In genomic region chr1:115448282-115449044, GRCh38 we compare ENCODE assay signal across 16 cellular contexts.
DNase-seq lines count a peak whose midpoint lies in the region; ATAC-seq and TF ChIP-seq lines count a peak whose summit lies in the region.
"Had no signal": no experiment of that assay in that cellular context is flagged by ENCODE, and none has a peak within 500 bp of the region (broad histone marks: within the 10 kb centered on the region; RNA-seq: fewer than 3 reads in every experiment).

No MANE protein-coding gene starts in this region.

- H4K5ac ChIP-seq in H9 (ENCODE audit: insufficient read length, low read depth, low read length): no peak overlapping the region

- DNase-seq in NCI-H1417 (lab: John Stamatoyannopoulos, UW) (peak; percentile 13 to 76 (median 52)), NCI-H1417 treated with DMSO at 0.1 percent for 48 hours (lab: John Stamatoyannopoulos, UW) (no peak), left ventricle myocardium superior (no peak), left cardiac atrium (no peak), PC-9 (no peak), H9 (no peak), NCI-H128 (lab: John Stamatoyannopoulos, UW; ENCODE audit: unreplicated experiment) (no peak)
- DNase-seq: CD8-positive, alpha-beta T cell; COR-L47; DMS153; DMS79 treated with DMSO at 0.1 percent for 48 hours; EL; GM23248 had no signal

- intact Hi-C loops in left ventricle myocardium superior (cut with micrococcal nuclease): no loop called here
- intact Hi-C loops in left cardiac atrium (cut with DNase I): no loop called here
- intact Hi-C loops in PC-9 (cut with micrococcal nuclease; ENCODE audit: unreplicated experiment): no loop called here

- H3K23me2 ChIP-seq in H9 (ENCODE audit: insufficient read length, low read depth, low read length, poor library complexity, severe bottlenecking): no peaks in the 10 kb centered on the region

- WGBS in H9 (ENCODE audit: extremely low coverage, insufficient read length, low lambda C conversion rate): no CpG with 5 or more reads among the region's 5 CpGs

- no peak for TF ChIP-seq CTCF in PC-9 (conservative IDR thresholded peaks at IDR 0.05)
- TF ChIP-seq CTCF in H9 (conservative IDR thresholded peaks at IDR 0.05): no peak

- ATAC-seq in left ventricle myocardium superior: peak; percentile 76
- ATAC-seq in left cardiac atrium: no peak
- ATAC-seq in HG03280 (IDR thresholded peaks at IDR 0.05; ENCODE audit: unreplicated experiment): no peak
- ATAC-seq: CD8-positive, alpha-beta T cell had no signal

- no peak overlapping the region for H2BK20ac ChIP-seq in H9 (ENCODE audit: low read depth, low read length, poor library complexity, severe bottlenecking)

- H3K27me3 Mint-ChIP-seq in H9 (ENCODE audit: low read depth): no peaks in the 10 kb centered on the region; the same call in 1 of the 2 replicates

- H3F3A ChIP-seq in PC-9 (ENCODE audit: insufficient read depth, low read depth): peaks cover 11% of the 10 kb centered on the region; the same call in 1 of the 2 replicates

- no peak overlapping the region for H2BK12ac ChIP-seq in H9 (ENCODE audit: insufficient read length, low read depth, low read length)

- H3K4me1 Mint-ChIP-seq in H9: no peaks in the 10 kb centered on the region
- H3K4me1 Mint-ChIP-seq: CD14-positive monocyte had no signal

- no peak overlapping the region for H4K91ac ChIP-seq in H9 (ENCODE audit: insufficient read length, low read depth, low read length)

- H3K4me3 ChIP-seq in PC-9: no peak overlapping the region
- H3K4me3 ChIP-seq: GM23248 had no signal

- CTCF ChIA-PET in PC-9 (lab: Charles Lee): interaction anchor here (0.7 to 0.8 kb wide), 3 partner anchors 9 to 173 kb away, joined by 3 to 4 read pairs (median 3); no protein-coding TSS in a partner anchor

- no peak overlapping the region for H3K4me3 Mint-ChIP-seq in H9
- H3K4me3 Mint-ChIP-seq: CD14-positive monocyte; CD8-positive, alpha-beta T cell had no signal

- no peak overlapping the region for H3K18ac ChIP-seq in H9 (ENCODE audit: insufficient read length, low read depth, low read length)

- H3T11ph ChIP-seq in H9 (ENCODE audit: low read length): no peak overlapping the region

- no peak overlapping the region for H2AK5ac ChIP-seq in H9 (ENCODE audit: insufficient read length, low read length)

- no peak overlapping the region for H2BK120ac ChIP-seq in H9 (ENCODE audit: low read depth, low read length, poor library complexity, severe bottlenecking)

- H2AFZ ChIP-seq in PC-9: no peak overlapping the region
- H2AFZ ChIP-seq in H9 (ENCODE audit: low read length): no peak overlapping the region
- H2AFZ ChIP-seq: GM23248 had no signal

- H3K27me3 ChIP-seq in PC-9 (ENCODE audit: insufficient read depth, low read depth): no peaks in the 10 kb centered on the region
- no peaks in the 10 kb centered on the region for H3K27me3 ChIP-seq in H9 (ENCODE audit: insufficient read depth, low read length)

- H3K36me3 Mint-ChIP-seq in H9 (ENCODE audit: insufficient read depth in 1 of 3, low read depth in 3 of 3): no peaks in the 10 kb centered on the region
- H3K36me3 Mint-ChIP-seq: CD14-positive monocyte; CD8-positive, alpha-beta T cell had no signal

- no peaks in the 10 kb centered on the region for H3K9me3 Mint-ChIP-seq in H9
- H3K9me3 Mint-ChIP-seq: CD8-positive, alpha-beta T cell had no signal

- no peaks in the 10 kb centered on the region; the same call in 1 of the 2 replicates for H3K9me3 ChIP-seq in PC-9 (ENCODE audit: insufficient read depth, low read depth)
- no peaks in the 10 kb centered on the region for H3K9me3 ChIP-seq in H9 (ENCODE audit: control insufficient read depth, low read depth, low read length)

- BruUV-seq in PC-9 (replicated peaks; lab: Mats Ljungman, UMichigan): no TSS peak

- H3K9ac ChIP-seq in H9 (ENCODE audit: extremely low read depth, insufficient read length, low read length): no peak overlapping the region
- H3K9ac ChIP-seq: GM23248 had no signal

- POLR2A ChIA-PET in PC-9 (lab: Charles Lee; ENCODE audit: unreplicated experiment): interaction anchor here (0.5 to 0.6 kb wide), 2 partner anchors 20 to 258 kb away, joined by 3 to 4 read pairs; no protein-coding TSS in a partner anchor

- H3K4ac ChIP-seq in H9 (ENCODE audit: low read depth, low read length): no peak overlapping the region

- H3K4me2 ChIP-seq in PC-9: peak overlapping the region; percentile 35
- H3K4me2 ChIP-seq in H9 (ENCODE audit: insufficient read depth, insufficient read length, low read length): no peak overlapping the region

- H4K8ac ChIP-seq in H9 (replicated peaks; ENCODE audit: insufficient read length, low read depth, low read length): no peak overlapping the region

- H4K20me1 ChIP-seq in PC-9 (ENCODE audit: insufficient read depth) (no peaks in the 10 kb centered on the region), H9 (ENCODE audit: control insufficient read depth, insufficient read depth, insufficient read length) (no peaks in the 10 kb centered on the region)

- no peak overlapping the region for H2BK15ac ChIP-seq in H9 (ENCODE audit: low read depth, low read length)

- H3K56ac ChIP-seq in H9 (ENCODE audit: insufficient read length, low read depth, low read length): no peak overlapping the region

- H3K27ac ChIP-seq in PC-9: peak overlapping the region; percentile 17
- no peak overlapping the region for H3K27ac ChIP-seq in H9 (ENCODE audit: insufficient read length, low read depth, low read length)
- H3K27ac ChIP-seq: 22Rv1, GM23248 had no signal

- H3K14ac ChIP-seq in H9 (ENCODE audit: insufficient read depth, low read length): no peak overlapping the region

- no peaks in the 10 kb centered on the region for H3K79me1 ChIP-seq in H9 (ENCODE audit: insufficient read depth, low read depth, low read length, poor library complexity, severe bottlenecking)

- H3K9me2 ChIP-seq in PC-9 (ENCODE audit: insufficient read depth): no peaks in the 10 kb centered on the region

- no peaks in the 10 kb centered on the region for H3K36me3 ChIP-seq in PC-9 (ENCODE audit: low read depth)

- H3K79me2 ChIP-seq in PC-9 (ENCODE audit: low read depth): no peaks in the 10 kb centered on the region
- no peaks in the 10 kb centered on the region for H3K79me2 ChIP-seq in H9 (ENCODE audit: insufficient read depth, low read length)

- no peak overlapping the region for H3K23ac ChIP-seq in H9 (ENCODE audit: insufficient read length, low read depth, low read length)

- H3K27ac Mint-ChIP-seq in H9: no peak overlapping the region
- H3K27ac Mint-ChIP-seq: CD14-positive monocyte; CD8-positive, alpha-beta T cell had no signal

- no peak overlapping the region for H2BK5ac ChIP-seq in H9 (ENCODE audit: insufficient read length, low read length)

- peaks cover 20% of the 10 kb centered on the region for H3K4me1 ChIP-seq in PC-9 (replicated peaks; ENCODE audit: insufficient read depth)
- no peaks in the 10 kb centered on the region for H3K4me1 ChIP-seq in H9 (ENCODE audit: insufficient read depth, low read length)

Comparison
In these comparisons a context has a peak if more than half of its experiments do, and no peak if none do; other contexts are left out.
1. DNase-seq: peak in NCI-H1417 (3 of 3); none in NCI-H1417 treated with DMSO at 0.1 percent for 48 hours (single experiment), left ventricle myocardium superior (single experiment), left cardiac atrium (single experiment), PC-9 (0 of 2), H9 (single experiment) and NCI-H128 (single experiment).